9 cellular contexts compared by ENCODE assay signal in genomic region chr6:159134701-159135364, GRCh38. TPM values are rescaled to one million over a fixed set of nuclear protein-coding genes. Genes with fewer than 3 reads are reported as not detected.
DNase-seq lines count a peak whose midpoint lies in the region; ATAC-seq and TF ChIP-seq lines count a peak whose summit lies in the region.
"Had no signal": no experiment of that assay in that cellular context is flagged by ENCODE, and none has a peak within 500 bp of the region (broad histone marks: within the 10 kb centered on the region; RNA-seq: fewer than 3 reads in every experiment).

No MANE protein-coding gene starts in this region.

- H3K4me3 Mint-ChIP-seq in activated naive CD4-positive, alpha-beta T cell treated with anti-CD3 and anti-CD28 coated beads for 36 hours = no peak overlapping the region
- H3K4me3 Mint-ChIP-seq: activated naive CD4-positive, alpha-beta T cell treated with anti-CD3 and anti-CD28 coated beads, Interleukin-2, amount 50 U/mL, for 24 hours had no signal

- no peaks in the 10 kb centered on the region for H4K20me1 ChIP-seq in MM.1S (ENCODE audit: insufficient read depth, low read length)
- no peaks in the 10 kb centered on the region for H4K20me1 ChIP-seq in SK-N-SH (ENCODE audit: insufficient read depth)

- H3F3A ChIP-seq in MM.1S (ENCODE audit: insufficient read depth, low read length) (no peaks in the 10 kb centered on the region), SK-N-SH (replicated peaks; ENCODE audit: insufficient read depth) (no peaks in the 10 kb centered on the region)

- POLR2A ChIA-PET in SK-N-SH (lab: Yijun Ruan, JAX) = no interaction called here

- H3K4me2 ChIP-seq in MM.1S (ENCODE audit: low read depth, low read length) (no peak overlapping the region), SK-N-SH (no peak overlapping the region)

- peaks cover 40% of the 10 kb centered on the region for H3K27me3 ChIP-seq in MM.1S (replicated peaks; ENCODE audit: insufficient read depth, low read length)
- peaks cover 21% of the 10 kb centered on the region; the same call in 1 of the 2 replicates for H3K27me3 ChIP-seq in SK-N-SH (ENCODE audit: insufficient read depth)

- H3K79me2 ChIP-seq in MM.1S (ENCODE audit: low read length) (no peaks in the 10 kb centered on the region), SK-N-SH (ENCODE audit: insufficient read depth) (no peaks in the 10 kb centered on the region)

- ATAC-seq in GM21390 (IDR thresholded peaks at IDR 0.05; ENCODE audit: unreplicated experiment) (peak; percentile 88), Right ventricle myocardium superior (ENCODE audit: poor library complexity) (peak; percentile 84), HG03196 (IDR thresholded peaks at IDR 0.05; ENCODE audit: unreplicated experiment) (no peak)

- H3K36me3 ChIP-seq in MM.1S (replicated peaks; ENCODE audit: insufficient read depth, low read length) (no peaks in the 10 kb centered on the region), SK-N-SH (replicated peaks in 1 of 2; ENCODE audit: control insufficient read depth in 1 of 2, insufficient read depth in 2 of 2, low read length in 1 of 2) (no peaks in the 10 kb centered on the region)

- TF ChIP-seq EP300 in SK-N-SH (IDR thresholded peaks at IDR 0.05; ENCODE audit: borderline replicate concordance in 1 of 2, low read depth in 1 of 2, low read length in 1 of 2) = no peak

- H3K9me3 Mint-ChIP-seq in activated naive CD4-positive, alpha-beta T cell treated with anti-CD3 and anti-CD28 coated beads for 36 hours = no peaks in the 10 kb centered on the region
- H3K9me3 Mint-ChIP-seq: activated naive CD4-positive, alpha-beta T cell treated with anti-CD3 and anti-CD28 coated beads, Interleukin-2, amount 50 U/mL, for 24 hours had no signal

- TF ChIP-seq RAD21 in SK-N-SH (IDR thresholded peaks at IDR 0.05; ENCODE audit: low read length) = peak; percentile 82

- H3K4me1 ChIP-seq in MM.1S (ENCODE audit: low read length) = no peaks in the 10 kb centered on the region
- H3K4me1 ChIP-seq in SK-N-SH (ENCODE audit: control insufficient read depth in 1 of 2, insufficient read depth in 2 of 2, low read depth in 1 of 2, low read length in 1 of 2) = peaks cover 0 to 3% of the 10 kb centered on the region in 2 experiments; a peak in 1 of 4 replicates

- TF ChIP-seq CTCF in MM.1S (IDR thresholded peaks at IDR 0.05; ENCODE audit: low read length) = peak; percentile 73
- TF ChIP-seq CTCF in SK-N-SH (IDR thresholded peaks at IDR 0.05) = peak; percentile 89

- 26% methylated on average over 9 of the region's 9 CpGs for whole genome bisulfite sequencing in SK-N-SH (ENCODE audit: low lambda C conversion rate)

- H3K4me1 Mint-ChIP-seq in activated naive CD4-positive, alpha-beta T cell treated with anti-CD3 and anti-CD28 coated beads for 36 hours (ENCODE audit: low read depth) = no peaks in the 10 kb centered on the region
- H3K4me1 Mint-ChIP-seq: activated naive CD4-positive, alpha-beta T cell treated with anti-CD3 and anti-CD28 coated beads, Interleukin-2, amount 50 U/mL, for 24 hours had no signal

- H3K36me3 Mint-ChIP-seq in activated naive CD4-positive, alpha-beta T cell treated with anti-CD3 and anti-CD28 coated beads for 36 hours (ENCODE audit: low read depth) = no peaks in the 10 kb centered on the region
- H3K36me3 Mint-ChIP-seq: activated naive CD4-positive, alpha-beta T cell treated with anti-CD3 and anti-CD28 coated beads, Interleukin-2, amount 50 U/mL, for 24 hours had no signal

- no peak overlapping the region for H3K4me3 ChIP-seq in MM.1S (ENCODE audit: low read length)
- peak overlapping the region in 1 of 2 experiments; percentile 48; a peak in 1 of 4 replicates for H3K4me3 ChIP-seq in SK-N-SH (ENCODE audit: low read depth in 2 of 2, low read length in 1 of 2)

- H3K27me3 Mint-ChIP-seq in activated naive CD4-positive, alpha-beta T cell treated with anti-CD3 and anti-CD28 coated beads for 36 hours (ENCODE audit: low read depth) = peaks cover 5% of the 10 kb centered on the region

- H3K9me2 ChIP-seq in MM.1S (replicated peaks; ENCODE audit: insufficient read depth, low read length) = no peaks in the 10 kb centered on the region
- no peaks in the 10 kb centered on the region for H3K9me2 ChIP-seq in SK-N-SH

- H3K27ac Mint-ChIP-seq in activated naive CD4-positive, alpha-beta T cell treated with anti-CD3 and anti-CD28 coated beads for 36 hours = no peak overlapping the region
- H3K27ac Mint-ChIP-seq: activated naive CD4-positive, alpha-beta T cell treated with anti-CD3 and anti-CD28 coated beads, Interleukin-2, amount 50 U/mL, for 24 hours had no signal

- intact Hi-C loops in activated naive CD4-positive, alpha-beta T cell treated with anti-CD3 and anti-CD28 coated beads for 36 hours (cut with micrococcal nuclease) = loop anchor here (1.0 to 10.0 kb wide), 6 partner anchors 28 to 920 kb away; partner anchors contain the start of gene RSPH3
- intact Hi-C loops in Right ventricle myocardium superior (cut with DNase I) = loop anchor here (5.0 to 10.0 kb wide), 2 partner anchors 93 to 130 kb away; partner anchors contain the start of genes RSPH3 and TAGAP

- H2AFZ ChIP-seq in MM.1S (ENCODE audit: low read length) = no peak overlapping the region
- H2AFZ ChIP-seq in SK-N-SH (ENCODE audit: low read depth) = no peak overlapping the region

- CTCF ChIA-PET in SK-N-SH (lab: Yijun Ruan, JAX) = interaction anchor here (0.5 to 7.3 kb wide), 59 partner anchors 9 to 922 kb away, joined by 3 to 72 read pairs (median 5); partner anchors contain the start of genes RSPH3 and TAGAP
- CTCF ChIA-PET in activated naive CD4-positive, alpha-beta T cell treated with anti-CD3 and anti-CD28 coated beads for 36 hours (lab: Charles Lee) = interaction anchor here (0.6 to 9.2 kb wide), 33 partner anchors 9 to 852 kb away, joined by 3 to 215 read pairs (median 4); partner anchors contain the start of gene RSPH3

- H3K27ac ChIP-seq in MM.1S (ENCODE audit: low read length) (no peak overlapping the region), SK-N-SH (ENCODE audit: low read depth in 2 of 2, low read length in 1 of 2) (no peak overlapping the region)

- peak; percentile 83 for DNase-seq in D341Med (ENCODE audit: low spot score)
- peak; percentile 48 for DNase-seq in MM.1S
- DNase-seq in SK-N-SH = peak; percentile 78
- DNase-seq in activated naive CD4-positive, alpha-beta T cell treated with anti-CD3 and anti-CD28 coated beads for 36 hours = peak; percentile 89
- DNase-seq in Right ventricle myocardium superior = no peak
- peak; percentile 68 for DNase-seq in putamen (ENCODE audit: low spot score)

- no peaks in the 10 kb centered on the region for H3K9me3 ChIP-seq in MM.1S (replicated peaks; ENCODE audit: insufficient read depth, low read length)
- no peaks in the 10 kb centered on the region for H3K9me3 ChIP-seq in SK-N-SH

- H3K9ac ChIP-seq in MM.1S (ENCODE audit: low read length) (no peak overlapping the region), SK-N-SH (no peak overlapping the region)

TF ChIP-seq in SK-N-SH, 30 proteins besides CTCF, POLR2A, EP300 and RAD21:
- no peak for TF ChIP-seq RFX5 (IDR thresholded peaks at IDR 0.05; ENCODE audit: low read length)
- peak; percentile 65 for TF ChIP-seq SMC3 (IDR thresholded peaks at IDR 0.05; ENCODE audit: low read depth, low read length)

RNA-seq across cellular contexts. Expression of gene FNDC1, which starts 34.4 kb away (rescaled TPM):
- not detected in 2 replicates for polyA plus RNA-seq in SK-N-SH (2012; rRNA removed)
- polyA plus RNA-seq in SK-N-SH (2012; cell fraction: cytosol; rRNA removed) = not detected in 2 replicates
- not detected in 2 replicates for polyA plus RNA-seq in SK-N-SH (2012; cell fraction: nucleus; rRNA removed)
- not detected for total RNA-seq in activated naive CD4-positive, alpha-beta T cell treated with anti-CD3 and anti-CD28 coated beads for 36 hours
- 1.2 TPM for total RNA-seq in Right ventricle myocardium superior
